ENCODE assay signal across 1 cellular context in the genomic region with DNA sequence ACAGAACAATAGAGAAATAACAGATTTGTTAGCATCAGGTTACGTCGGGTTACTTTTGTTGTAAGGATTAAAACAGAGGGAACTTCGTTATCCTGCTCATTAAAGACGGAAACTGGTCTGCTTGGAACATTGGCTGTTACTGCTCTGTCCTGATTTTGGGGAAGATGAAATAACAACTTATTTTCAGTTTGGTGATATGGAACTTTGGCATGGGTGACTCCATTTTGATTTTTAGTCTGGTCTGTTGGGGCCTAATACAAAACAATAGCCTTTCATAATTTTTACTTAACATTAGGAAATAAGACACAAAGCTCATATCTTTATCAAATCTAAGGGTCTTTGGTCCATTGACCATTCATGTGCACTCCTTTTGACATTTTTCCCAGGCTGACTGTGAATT.
TF ChIP-seq lines count a peak whose summit lies in the region.

No MANE protein-coding gene starts in this region.

TF ChIP-seq in GM12878, 131 proteins besides CTCF, POLR2A, EP300 and RAD21 (continues in another document):
- TF ChIP-seq BMI1 (IDR thresholded peaks at IDR 0.05; ENCODE audit: borderline replicate concordance) (no peak), SKIL (IDR thresholded peaks at IDR 0.05; ENCODE audit: low read depth, poor library complexity, severe bottlenecking) (no peak), ZNF687 (IDR thresholded peaks at IDR 0.05) (peak; percentile 93), E2F4 (IDR thresholded peaks at IDR 0.05; ENCODE audit: low read depth, low read length) (no peak), EED (IDR thresholded peaks at IDR 0.05; ENCODE audit: low read depth) (no peak), MYC (IDR thresholded peaks at IDR 0.05; ENCODE audit: insufficient read depth, insufficient read length, insufficient replicate concordance, low read length, severe bottlenecking) (no peak), PRDM15 (CRISPR knock-in tag; IDR thresholded peaks at IDR 0.05) (peak; percentile 76), ZNF622 (IDR thresholded peaks at IDR 0.05) (no peak), ATF7 (IDR thresholded peaks at IDR 0.05; ENCODE audit: low read depth) (no peak), SP1 (IDR thresholded peaks at IDR 0.05; ENCODE audit: low read depth, low read length) (no peak), GABPA (IDR thresholded peaks at IDR 0.05; ENCODE audit: low read depth) (no peak), USF2 (IDR thresholded peaks at IDR 0.05; ENCODE audit: borderline replicate concordance, low read depth, low read length) (no peak), RELA (IDR thresholded peaks at IDR 0.05; ENCODE audit: borderline replicate concordance, partially characterized antibody) (no peak), POLR2AphosphoS2 (IDR thresholded peaks at IDR 0.05; ENCODE audit: low read depth, low read length) (no peak), TCF7 (IDR thresholded peaks at IDR 0.05; ENCODE audit: borderline replicate concordance) (no peak), CREB1 (IDR thresholded peaks at IDR 0.05; ENCODE audit: low read depth) (no peak), NRF1 (conservative IDR thresholded peaks at IDR 0.05; ENCODE audit: low read depth, low read length) (no peak), KLF5 (IDR thresholded peaks at IDR 0.05; ENCODE audit: partially characterized antibody) (no peak), BCL11A (IDR thresholded peaks at IDR 0.05; ENCODE audit: low read depth, low read length) (no peak), SUZ12 (IDR thresholded peaks at IDR 0.05; ENCODE audit: unreplicated experiment) (no peak)
- TF ChIP-seq, protein P1, sequence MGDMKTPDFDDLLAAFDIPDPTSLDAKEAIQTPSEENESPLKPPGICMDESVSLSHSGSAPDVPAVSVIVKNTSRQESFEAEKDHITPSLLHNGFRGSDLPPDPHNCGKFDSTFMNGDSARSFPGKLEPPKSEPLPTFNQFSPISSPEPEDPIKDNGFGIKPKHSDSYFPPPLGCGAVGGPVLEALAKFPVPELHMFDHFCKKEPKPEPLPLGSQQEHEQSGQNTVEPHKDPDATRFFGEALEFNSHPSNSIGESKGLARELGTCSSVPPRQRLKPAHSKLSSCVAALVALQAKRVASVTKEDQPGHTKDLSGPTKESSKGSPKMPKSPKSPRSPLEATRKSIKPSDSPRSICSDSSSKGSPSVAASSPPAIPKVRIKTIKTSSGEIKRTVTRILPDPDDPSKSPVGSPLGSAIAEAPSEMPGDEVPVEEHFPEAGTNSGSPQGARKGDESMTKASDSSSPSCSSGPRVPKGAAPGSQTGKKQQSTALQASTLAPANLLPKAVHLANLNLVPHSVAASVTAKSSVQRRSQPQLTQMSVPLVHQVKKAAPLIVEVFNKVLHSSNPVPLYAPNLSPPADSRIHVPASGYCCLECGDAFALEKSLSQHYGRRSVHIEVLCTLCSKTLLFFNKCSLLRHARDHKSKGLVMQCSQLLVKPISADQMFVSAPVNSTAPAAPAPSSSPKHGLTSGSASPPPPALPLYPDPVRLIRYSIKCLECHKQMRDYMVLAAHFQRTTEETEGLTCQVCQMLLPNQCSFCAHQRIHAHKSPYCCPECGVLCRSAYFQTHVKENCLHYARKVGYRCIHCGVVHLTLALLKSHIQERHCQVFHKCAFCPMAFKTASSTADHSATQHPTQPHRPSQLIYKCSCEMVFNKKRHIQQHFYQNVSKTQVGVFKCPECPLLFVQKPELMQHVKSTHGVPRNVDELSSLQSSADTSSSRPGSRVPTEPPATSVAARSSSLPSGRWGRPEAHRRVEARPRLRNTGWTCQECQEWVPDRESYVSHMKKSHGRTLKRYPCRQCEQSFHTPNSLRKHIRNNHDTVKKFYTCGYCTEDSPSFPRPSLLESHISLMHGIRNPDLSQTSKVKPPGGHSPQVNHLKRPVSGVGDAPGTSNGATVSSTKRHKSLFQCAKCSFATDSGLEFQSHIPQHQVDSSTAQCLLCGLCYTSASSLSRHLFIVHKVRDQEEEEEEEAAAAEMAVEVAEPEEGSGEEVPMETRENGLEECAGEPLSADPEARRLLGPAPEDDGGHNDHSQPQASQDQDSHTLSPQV (IDR thresholded peaks at IDR 0.05), result peak; percentile 98
- TF ChIP-seq, protein P2, sequence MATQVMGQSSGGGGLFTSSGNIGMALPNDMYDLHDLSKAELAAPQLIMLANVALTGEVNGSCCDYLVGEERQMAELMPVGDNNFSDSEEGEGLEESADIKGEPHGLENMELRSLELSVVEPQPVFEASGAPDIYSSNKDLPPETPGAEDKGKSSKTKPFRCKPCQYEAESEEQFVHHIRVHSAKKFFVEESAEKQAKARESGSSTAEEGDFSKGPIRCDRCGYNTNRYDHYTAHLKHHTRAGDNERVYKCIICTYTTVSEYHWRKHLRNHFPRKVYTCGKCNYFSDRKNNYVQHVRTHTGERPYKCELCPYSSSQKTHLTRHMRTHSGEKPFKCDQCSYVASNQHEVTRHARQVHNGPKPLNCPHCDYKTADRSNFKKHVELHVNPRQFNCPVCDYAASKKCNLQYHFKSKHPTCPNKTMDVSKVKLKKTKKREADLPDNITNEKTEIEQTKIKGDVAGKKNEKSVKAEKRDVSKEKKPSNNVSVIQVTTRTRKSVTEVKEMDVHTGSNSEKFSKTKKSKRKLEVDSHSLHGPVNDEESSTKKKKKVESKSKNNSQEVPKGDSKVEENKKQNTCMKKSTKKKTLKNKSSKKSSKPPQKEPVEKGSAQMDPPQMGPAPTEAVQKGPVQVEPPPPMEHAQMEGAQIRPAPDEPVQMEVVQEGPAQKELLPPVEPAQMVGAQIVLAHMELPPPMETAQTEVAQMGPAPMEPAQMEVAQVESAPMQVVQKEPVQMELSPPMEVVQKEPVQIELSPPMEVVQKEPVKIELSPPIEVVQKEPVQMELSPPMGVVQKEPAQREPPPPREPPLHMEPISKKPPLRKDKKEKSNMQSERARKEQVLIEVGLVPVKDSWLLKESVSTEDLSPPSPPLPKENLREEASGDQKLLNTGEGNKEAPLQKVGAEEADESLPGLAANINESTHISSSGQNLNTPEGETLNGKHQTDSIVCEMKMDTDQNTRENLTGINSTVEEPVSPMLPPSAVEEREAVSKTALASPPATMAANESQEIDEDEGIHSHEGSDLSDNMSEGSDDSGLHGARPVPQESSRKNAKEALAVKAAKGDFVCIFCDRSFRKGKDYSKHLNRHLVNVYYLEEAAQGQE (IDR thresholded peaks at IDR 0.05; ENCODE audit: low read depth, low read length), result no peak
- TF ChIP-seq, protein P3, sequence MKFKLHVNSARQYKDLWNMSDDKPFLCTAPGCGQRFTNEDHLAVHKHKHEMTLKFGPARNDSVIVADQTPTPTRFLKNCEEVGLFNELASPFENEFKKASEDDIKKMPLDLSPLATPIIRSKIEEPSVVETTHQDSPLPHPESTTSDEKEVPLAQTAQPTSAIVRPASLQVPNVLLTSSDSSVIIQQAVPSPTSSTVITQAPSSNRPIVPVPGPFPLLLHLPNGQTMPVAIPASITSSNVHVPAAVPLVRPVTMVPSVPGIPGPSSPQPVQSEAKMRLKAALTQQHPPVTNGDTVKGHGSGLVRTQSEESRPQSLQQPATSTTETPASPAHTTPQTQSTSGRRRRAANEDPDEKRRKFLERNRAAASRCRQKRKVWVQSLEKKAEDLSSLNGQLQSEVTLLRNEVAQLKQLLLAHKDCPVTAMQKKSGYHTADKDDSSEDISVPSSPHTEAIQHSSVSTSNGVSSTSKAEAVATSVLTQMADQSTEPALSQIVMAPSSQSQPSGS (IDR thresholded peaks at IDR 0.05; ENCODE audit: low read length), result no peak
- TF ChIP-seq, protein P4, sequence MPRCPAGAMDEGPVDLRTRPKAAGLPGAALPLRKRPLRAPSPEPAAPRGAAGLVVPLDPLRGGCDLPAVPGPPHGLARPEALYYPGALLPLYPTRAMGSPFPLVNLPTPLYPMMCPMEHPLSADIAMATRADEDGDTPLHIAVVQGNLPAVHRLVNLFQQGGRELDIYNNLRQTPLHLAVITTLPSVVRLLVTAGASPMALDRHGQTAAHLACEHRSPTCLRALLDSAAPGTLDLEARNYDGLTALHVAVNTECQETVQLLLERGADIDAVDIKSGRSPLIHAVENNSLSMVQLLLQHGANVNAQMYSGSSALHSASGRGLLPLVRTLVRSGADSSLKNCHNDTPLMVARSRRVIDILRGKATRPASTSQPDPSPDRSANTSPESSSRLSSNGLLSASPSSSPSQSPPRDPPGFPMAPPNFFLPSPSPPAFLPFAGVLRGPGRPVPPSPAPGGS (IDR thresholded peaks at IDR 0.05; ENCODE audit: borderline replicate concordance, insufficient read depth, low read depth, low read length, poor library complexity, severe bottlenecking), result no peak
